Comparison of ENCODE assay signal across 28 cellular contexts in the genomic region with DNA sequence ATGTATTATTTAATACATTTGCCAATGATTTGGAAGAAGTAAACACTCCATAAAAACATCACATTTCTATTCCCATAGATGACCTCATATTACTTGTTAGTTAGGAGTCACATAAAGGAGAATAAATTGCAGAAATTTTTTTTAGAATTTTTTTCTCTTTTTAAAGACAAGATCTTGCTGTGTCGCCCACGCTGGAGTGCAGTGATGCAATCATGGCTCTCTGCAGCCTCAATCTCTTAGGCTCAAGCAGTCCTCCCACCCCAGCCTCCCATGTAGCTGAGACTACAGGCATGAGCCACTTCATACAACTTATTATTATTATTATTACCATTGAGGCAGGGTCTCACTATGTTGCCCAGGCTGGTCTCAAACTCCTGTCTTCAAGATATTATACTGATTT.
"Had no signal": no experiment of that assay in that cellular context is flagged by ENCODE, and none has a peak within 500 bp of the region (broad histone marks: within the 10 kb centered on the region; RNA-seq: fewer than 3 reads in every experiment).

No MANE protein-coding gene starts in this region.

- H3K27ac ChIP-seq: colonic mucosa, coronary artery, dorsolateral prefrontal cortex, epithelial cell of prostate, esophagus muscularis mucosa, esophagus squamous epithelium, foreskin keratinocyte, gastrocnemius medialis, gastroesophageal sphincter, heart left ventricle, heart right ventricle had no signal

- H3K27ac Mint-ChIP-seq: dendritic cell treated with granulocyte-macrophage colony-stimulating factor and Interleukin-4, amounts not matched to agents 40 ng/mL and 50 ng/mL, for 4 days; effector memory CD8-positive, alpha-beta T cell; endodermal cell had no signal

- H3K4me1 Mint-ChIP-seq: endodermal cell had no signal

- FAIRE-seq: colon, endometrium, endothelial cell of umbilical vein, frontal cortex had no signal

- H3K9me3 ChIP-seq: colonic mucosa, esophagus muscularis mucosa, esophagus squamous epithelium, gastrocnemius medialis, gastroesophageal sphincter, heart left ventricle, heart right ventricle had no signal

- ATAC-seq: effector memory CD8-positive, alpha-beta T cell; esophagus mucosa; foreskin keratinocyte; gastrocnemius medialis; gastroesophageal sphincter; heart left ventricle; heart right ventricle had no signal

- H3K36me3 ChIP-seq: colonic mucosa, esophagus muscularis mucosa, esophagus squamous epithelium, gastrocnemius medialis, gastroesophageal sphincter, heart left ventricle, heart right ventricle had no signal

- DNase-seq: colonic mucosa; cortex of kidney; dermis blood vessel endothelial cell; dorsolateral prefrontal cortex; effector CD4-positive, alpha-beta T cell; effector CD8-positive, alpha-beta T cell; effector memory CD4-positive, alpha-beta T cell; effector memory CD8-positive, alpha-beta T cell; endodermal cell; esophagus squamous epithelium; foreskin fibroblast; foreskin keratinocyte; foreskin melanocyte; gastrocnemius medialis; glutamatergic neuron; head of caudate nucleus; heart left ventricle; heart right ventricle had no signal

- H3K4me1 ChIP-seq: colonic mucosa, esophagus muscularis mucosa, esophagus squamous epithelium, foreskin keratinocyte, gastrocnemius medialis, gastroesophageal sphincter, heart left ventricle, heart right ventricle had no signal

- H3K4me3 ChIP-seq: colonic mucosa, coronary artery, dorsolateral prefrontal cortex, esophagus muscularis mucosa, esophagus squamous epithelium, gastrocnemius medialis, gastroesophageal sphincter, heart left ventricle, heart right ventricle had no signal

- H3K4me3 Mint-ChIP-seq: dendritic cell treated with granulocyte-macrophage colony-stimulating factor and Interleukin-4, amounts not matched to agents 40 ng/mL and 50 ng/mL, for 4 days; effector memory CD8-positive, alpha-beta T cell; endodermal cell had no signal

- H3K9me3 Mint-ChIP-seq: dendritic cell treated with granulocyte-macrophage colony-stimulating factor and Interleukin-4, amounts not matched to agents 40 ng/mL and 50 ng/mL, for 4 days; effector memory CD8-positive, alpha-beta T cell; endodermal cell had no signal

- H3K27me3 ChIP-seq: colonic mucosa, dorsolateral prefrontal cortex, esophagus muscularis mucosa, esophagus squamous epithelium, foreskin keratinocyte, gastrocnemius medialis, heart left ventricle, heart right ventricle had no signal

- H3K27me3 Mint-ChIP-seq: dendritic cell treated with granulocyte-macrophage colony-stimulating factor and Interleukin-4, amounts not matched to agents 40 ng/mL and 50 ng/mL, for 4 days had no signal
